31 cellular contexts compared by ENCODE assay signal in genomic region chr7:135729230-135729629, GRCh38. TPM values are rescaled to one million over a fixed set of nuclear protein-coding genes. Genes with fewer than 3 reads are reported as not detected.
"Had no signal": no experiment of that assay in that cellular context is flagged by ENCODE, and none has a peak within 500 bp of the region (broad histone marks: within the 10 kb centered on the region; RNA-seq: fewer than 3 reads in every experiment).

No MANE protein-coding gene starts in this region.

- ATAC-seq: activated T-cell treated with anti-CD3 and anti-CD28 coated beads, Interleukin-2, amount 50 U/mL, for 72 hours; effector memory CD8-positive, alpha-beta T cell; heart left ventricle; naive thymus-derived CD4-positive, alpha-beta T cell; right lobe of liver; stimulated activated naive B cell treated with anti-CD40 and anti-IgM and Interleukin-4, amounts not matched to agents 10 μg/mL and 1 μg/mL and 100 μg/mL, for 72 hours had no signal

- H3K4me3 ChIP-seq: ascending aorta, heart left ventricle, ovary, right lobe of liver, stomach, thyroid gland, upper lobe of left lung, vagina had no signal

- H3K27me3 ChIP-seq: ascending aorta, heart left ventricle, ovary, right lobe of liver, thyroid gland, upper lobe of left lung, vagina had no signal

- H3K9me3 ChIP-seq: ascending aorta, heart left ventricle, ovary, right lobe of liver, stomach, thyroid gland, upper lobe of left lung, vagina had no signal

- DNase-seq: activated CD4-positive, alpha-beta T cell treated with anti-CD3 and anti-CD28 coated beads for 4 hours; activated CD4-positive, alpha-beta T cell treated with anti-CD3 and anti-CD28 coated beads, Interleukin-2, amount 50 U/mL, for 4 hours; activated naive CD4-positive, alpha-beta T cell treated with anti-CD3 and anti-CD28 coated beads for 36 hours; activated naive CD8-positive, alpha-beta T cell treated with anti-CD3 and anti-CD28 coated beads, Interleukin-2, amount 10 ng/mL, durations not matched to agents 7 days and 5 days; activated T-cell treated with anti-CD3 and anti-CD28 coated beads for 4 hours; activated T-cell treated with anti-CD3 and anti-CD28 coated beads, Interleukin-2, amount 50 U/mL, for 72 hours; cortex of kidney; effector memory CD8-positive, alpha-beta T cell; heart left ventricle; naive thymus-derived CD4-positive, alpha-beta T cell; ovary; right lobe of liver; small intestine; stimulated activated CD4-positive, alpha-beta T cell treated with anti-CD3 and anti-CD28 coated beads, Interleukin-4, amount 100 ng/mL, for 24 hours; stimulated activated CD8-positive, alpha-beta memory T cell treated with anti-CD3 and anti-CD28 coated beads, Interleukin-4, amount 100 ng/mL, for 48 hours; stimulated activated naive B cell treated with anti-CD40 and anti-IgM and Interleukin-4, amounts not matched to agents 10 μg/mL and 1 μg/mL and 100 μg/mL, for 72 hours; stomach; thyroid gland; upper lobe of left lung had no signal

- H3K4me1 ChIP-seq: ascending aorta, right lobe of liver, thyroid gland, upper lobe of left lung, vagina had no signal

- FAIRE-seq: endothelial cell of umbilical vein, small intestine, TTC549 had no signal

- H3K36me3 ChIP-seq: ovary, right lobe of liver, stomach, thyroid gland, upper lobe of left lung, vagina had no signal

- H3K27ac ChIP-seq: ascending aorta, heart left ventricle, ovary, right lobe of liver, stomach, thyroid gland, upper lobe of left lung, vagina, VCaP had no signal

RNA-seq across cellular contexts. Expression of gene SLC13A4, which starts 1.2 kb away (rescaled TPM):
- total RNA-seq: activated naive CD4-positive, alpha-beta T cell treated with anti-CD3 and anti-CD28 coated beads for 36 hours; activated naive CD8-positive, alpha-beta T cell treated with anti-CD3 and anti-CD28 coated beads, Interleukin-2, amount 10 ng/mL, durations not matched to agents 7 days and 5 days; activated T-cell treated with anti-CD3 and anti-CD28 coated beads, Interleukin-2, amount 50 U/mL, for 72 hours; chondrocyte; endothelial cell of umbilical vein; mesothelial cell of epicardium; naive thymus-derived CD4-positive, alpha-beta T cell; renal cortical epithelial cell; stomach; T-helper 1 cell treated with Interleukin-12 subunit alpha and Interleukin-12 subunit beta and Interleukin-4 antibody, amounts not matched to agents 30 ng/mL and 1 ng/mL, for 36 hours; vagina had no signal
- polyA plus RNA-seq: endothelial cell of umbilical vein had no signal

RNA-seq across cellular contexts. Expression of gene FAM180A, which starts 19.4 kb away (rescaled TPM):
- total RNA-seq: activated naive CD4-positive, alpha-beta T cell treated with anti-CD3 and anti-CD28 coated beads for 36 hours; activated naive CD8-positive, alpha-beta T cell treated with anti-CD3 and anti-CD28 coated beads, Interleukin-2, amount 10 ng/mL, durations not matched to agents 7 days and 5 days; activated T-cell treated with anti-CD3 and anti-CD28 coated beads, Interleukin-2, amount 50 U/mL, for 72 hours; endothelial cell of umbilical vein; kidney epithelial cell; mesothelial cell of epicardium; naive thymus-derived CD4-positive, alpha-beta T cell; progenitor cell of endocrine pancreas; renal cortical epithelial cell; T-helper 1 cell treated with Interleukin-12 subunit alpha and Interleukin-12 subunit beta and Interleukin-4 antibody, amounts not matched to agents 30 ng/mL and 1 ng/mL, for 36 hours had no signal
- polyA plus RNA-seq: endothelial cell of umbilical vein; naive thymus-derived CD4-positive, alpha-beta T cell; neural cell had no signal
